Comparison of ENCODE assay signal across 10 cellular contexts in genomic region chr10:26479766-26480492, GRCh38. TPM values are rescaled to one million over a fixed set of nuclear protein-coding genes. Genes with fewer than 3 reads are reported as not detected.
DNase-seq lines count a peak whose midpoint lies in the region; ATAC-seq and TF ChIP-seq lines count a peak whose summit lies in the region.
"Had no signal": no experiment of that assay in that cellular context is flagged by ENCODE, and none has a peak within 500 bp of the region (broad histone marks: within the 10 kb centered on the region; RNA-seq: fewer than 3 reads in every experiment).

No MANE protein-coding gene starts in this region.

- peaks cover 60% of the 10 kb centered on the region for H3K4me1 Mint-ChIP-seq in T-helper 2 cell treated with Interferon-gamma antibody and Interleukin-4, amounts not matched to agents 5 μg/mL and 100 μg/mL, for 36 hours (ENCODE audit: low read depth)

- H4K91ac ChIP-seq in neuronal stem cell (ENCODE audit: low read depth, low read length, poor library complexity) = no peak overlapping the region

- no peak overlapping the region for H2BK5ac ChIP-seq in neuronal stem cell (ENCODE audit: low read length)

- H3K4me3 Mint-ChIP-seq in T-helper 2 cell treated with Interferon-gamma antibody and Interleukin-4, amounts not matched to agents 5 μg/mL and 100 μg/mL, for 36 hours = peak overlapping the region; percentile 72

- H3K27me3 Mint-ChIP-seq in T-helper 2 cell treated with Interferon-gamma antibody and Interleukin-4, amounts not matched to agents 5 μg/mL and 100 μg/mL, for 36 hours (ENCODE audit: low read depth) = no peaks in the 10 kb centered on the region

- no peaks in the 10 kb centered on the region for H3K79me1 ChIP-seq in neuronal stem cell (ENCODE audit: low read depth, low read length)

- H3K27ac Mint-ChIP-seq in T-helper 2 cell treated with Interferon-gamma antibody and Interleukin-4, amounts not matched to agents 5 μg/mL and 100 μg/mL, for 36 hours = peak overlapping the region; percentile 89

- no TSS peak for BruUV-seq in PC-3 (replicated peaks; lab: Mats Ljungman, UMichigan)

- H3K9me3 Mint-ChIP-seq in T-helper 2 cell treated with Interferon-gamma antibody and Interleukin-4, amounts not matched to agents 5 μg/mL and 100 μg/mL, for 36 hours = no peaks in the 10 kb centered on the region

- intact Hi-C loops in PC-3 (cut with micrococcal nuclease) (no loop called here), body of pancreas (cut with DNase I) (no loop called here)

- no peaks in the 10 kb centered on the region for H3K27me3 ChIP-seq in neuronal stem cell (ENCODE audit: control insufficient read depth in 3 of 3, insufficient read depth in 3 of 3, low read depth in 1 of 3, low read length in 3 of 3)
- peaks cover 3% of the 10 kb centered on the region; the same call in 1 of the 2 replicates for H3K27me3 ChIP-seq in PC-3 (ENCODE audit: low read length)
- H3K27me3 ChIP-seq in body of pancreas = no peaks in the 10 kb centered on the region

- H3K27ac ChIP-seq in neuronal stem cell (replicated peaks; ENCODE audit: low read length) = no peak overlapping the region
- H3K27ac ChIP-seq in PC-3 (ENCODE audit: low read length) = no peak overlapping the region
- H3K27ac ChIP-seq in body of pancreas = peak overlapping the region in 1 of 4 donors; percentile 63

- TF ChIP-seq CTCF in PC-3 (conservative IDR thresholded peaks at IDR 0.05; ENCODE audit: low read depth, low read length) = no peak
- TF ChIP-seq CTCF in body of pancreas (IDR thresholded peaks at IDR 0.05) = no peak

- H3K23ac ChIP-seq in neuronal stem cell (ENCODE audit: low read depth, low read length, poor library complexity) = no peak overlapping the region

- H2AK5ac ChIP-seq in neuronal stem cell (ENCODE audit: low read depth, low read length) = no peak overlapping the region

- no peaks in the 10 kb centered on the region for H4K20me1 ChIP-seq in PC-3 (ENCODE audit: low read length)

- no peak overlapping the region for H2BK12ac ChIP-seq in neuronal stem cell (ENCODE audit: low read length)

- H3K4ac ChIP-seq in neuronal stem cell (ENCODE audit: low read length) = no peak overlapping the region

- H3K9me2 ChIP-seq in PC-3 (replicated peaks; ENCODE audit: low read length) = no peaks in the 10 kb centered on the region

- POLR2A ChIA-PET in PC-3 (lab: Charles Lee; ENCODE audit: unreplicated experiment) = no interaction called here

- H2AFZ ChIP-seq in neuronal stem cell (ENCODE audit: low read length) = no peak overlapping the region
- H2AFZ ChIP-seq in PC-3 (ENCODE audit: low read length) = no peak overlapping the region

- peak; percentile 29 for ATAC-seq in GM18520 (IDR thresholded peaks at IDR 0.05; ENCODE audit: unreplicated experiment)
- peak; percentile 50 for ATAC-seq in HG02798 (IDR thresholded peaks at IDR 0.05; ENCODE audit: poor library complexity, unreplicated experiment)
- ATAC-seq in PC-3 = no peak
- no peak for ATAC-seq in body of pancreas

- H2BK15ac ChIP-seq in neuronal stem cell (ENCODE audit: low read length) = no peak overlapping the region

- peak; percentile 37 for DNase-seq in T-helper 2 cell treated with Interferon-gamma antibody and Interleukin-4, amounts not matched to agents 5 μg/mL and 100 μg/mL, for 36 hours (ENCODE audit: low spot score)
- DNase-seq in neuronal stem cell (ENCODE audit: low spot score) (no peak), PC-3 (no peak), iPS-NIHi7 (ENCODE audit: extremely low spot score) (no peak), NCI-H1930 (lab: John Stamatoyannopoulos, UW) (no peak), body of pancreas (no peak)
- DNase-seq: posterior cingulate gyrus, SHP77 treated with DMSO at 0.1 percent for 48 hours had no signal

- H3K36me3 ChIP-seq in neuronal stem cell (replicated peaks in 1 of 2; ENCODE audit: control insufficient read depth in 2 of 2, insufficient read depth in 2 of 2, low read length in 2 of 2) = no peaks in the 10 kb centered on the region
- H3K36me3 ChIP-seq in PC-3 (ENCODE audit: low read depth, low read length) = no peaks in the 10 kb centered on the region
- H3K36me3 ChIP-seq in body of pancreas (replicated peaks in 1 of 2; ENCODE audit: insufficient read depth in 1 of 2, low read depth in 2 of 2) = no peaks in the 10 kb centered on the region

- WGBS in neuronal stem cell (ENCODE audit: extremely low coverage in 2 of 2, insufficient read length in 2 of 2, insufficient replicate concordance in 1 of 2), 2 donors = no CpG with 5 or more reads among the region's 6 CpGs
- 57 to 69% methylated on average over 4 to 6 of the region's 6 CpGs for WGBS in body of pancreas, 2 donors

- peak overlapping the region; percentile 42 for H3K18ac ChIP-seq in neuronal stem cell (ENCODE audit: low read length)

- H3K9me3 ChIP-seq in neuronal stem cell (replicated peaks in 1 of 2; ENCODE audit: control insufficient read depth in 2 of 2, insufficient read depth in 1 of 2, low read depth in 1 of 2, low read length in 2 of 2) (no peaks in the 10 kb centered on the region), PC-3 (ENCODE audit: low read length) (no peaks in the 10 kb centered on the region), body of pancreas (no peaks in the 10 kb centered on the region)

- no peak overlapping the region for H4K8ac ChIP-seq in neuronal stem cell (ENCODE audit: low read depth, low read length)

- no peak overlapping the region for H3K9ac ChIP-seq in neuronal stem cell (ENCODE audit: low read depth, low read length, poor library complexity)
- no peak overlapping the region for H3K9ac ChIP-seq in PC-3 (ENCODE audit: low read length)

- no peaks in the 10 kb centered on the region for H3F3A ChIP-seq in PC-3 (ENCODE audit: low read length, unreplicated experiment)

- no peak for TF ChIP-seq POLR2A in body of pancreas (IDR thresholded peaks at IDR 0.05)

- H3K79me2 ChIP-seq in PC-3 (ENCODE audit: low read length) = no peaks in the 10 kb centered on the region

- CTCF ChIA-PET in PC-3 (lab: Charles Lee) = no interaction called here

- H3K4me2 ChIP-seq in neuronal stem cell (ENCODE audit: insufficient read depth, low read length, poor library complexity, severe bottlenecking) (no peak overlapping the region), PC-3 (ENCODE audit: low read length) (no peak overlapping the region)

- H3K14ac ChIP-seq in neuronal stem cell (ENCODE audit: low read length) = no peak overlapping the region

- peaks cover 32% of the 10 kb centered on the region for H3K36me3 Mint-ChIP-seq in T-helper 2 cell treated with Interferon-gamma antibody and Interleukin-4, amounts not matched to agents 5 μg/mL and 100 μg/mL, for 36 hours (ENCODE audit: low read depth)

- H3K4me1 ChIP-seq in neuronal stem cell (ENCODE audit: control insufficient read depth in 2 of 2, insufficient read depth in 1 of 2, low read depth in 1 of 2, low read length in 2 of 2) (no peaks in the 10 kb centered on the region), PC-3 (ENCODE audit: insufficient read depth, low read length) (peaks cover 9% of the 10 kb centered on the region), body of pancreas (peaks cover 2% of the 10 kb centered on the region)

- H3K4me3 ChIP-seq in neuronal stem cell (ENCODE audit: low read length in 2 of 2) (no peak overlapping the region), PC-3 (ENCODE audit: low read length) (no peak overlapping the region), body of pancreas (no peak overlapping the region)

- no peak overlapping the region for H2BK120ac ChIP-seq in neuronal stem cell (ENCODE audit: low read depth, low read length)

RNA-seq across cellular contexts. Expression of gene APBB1IP, which starts 41.8 kb away (rescaled TPM):
- polyA plus RNA-seq in neuronal stem cell (2013, experiment 1 of 2) = not detected
- 0.01 TPM for polyA plus RNA-seq in neuronal stem cell (2013, experiment 2 of 2)
- total RNA-seq in PC-3 (2014; rRNA removed) (not detected in 2 replicates), body of pancreas (1 to 10 TPM; 2.3 to 4.0 TPM)

Comparison
In these comparisons a context has a peak if more than half of its experiments do, and no peak if none do; other contexts are left out.
1. ATAC-seq: peak in GM18520 (single experiment) and HG02798 (single experiment); none in PC-3 (single experiment) and body of pancreas (single experiment).